ENCODE assay signal across 1 cellular context in genomic region chr10:33254556-33255160, GRCh38.
TF ChIP-seq lines count a peak whose summit lies in the region.

No MANE protein-coding gene starts in this region.

TF ChIP-seq in A549, 52 proteins besides CTCF, POLR2A, EP300 and RAD21 (continued from another document):
- TF ChIP-seq PBX3 (IDR thresholded peaks at IDR 0.05) = no peak
- TF ChIP-seq HOXB5 (CRISPR knock-in tag; IDR thresholded peaks at IDR 0.05) = no peak
